1 cellular context compared by ENCODE assay signal in the genomic region with DNA sequence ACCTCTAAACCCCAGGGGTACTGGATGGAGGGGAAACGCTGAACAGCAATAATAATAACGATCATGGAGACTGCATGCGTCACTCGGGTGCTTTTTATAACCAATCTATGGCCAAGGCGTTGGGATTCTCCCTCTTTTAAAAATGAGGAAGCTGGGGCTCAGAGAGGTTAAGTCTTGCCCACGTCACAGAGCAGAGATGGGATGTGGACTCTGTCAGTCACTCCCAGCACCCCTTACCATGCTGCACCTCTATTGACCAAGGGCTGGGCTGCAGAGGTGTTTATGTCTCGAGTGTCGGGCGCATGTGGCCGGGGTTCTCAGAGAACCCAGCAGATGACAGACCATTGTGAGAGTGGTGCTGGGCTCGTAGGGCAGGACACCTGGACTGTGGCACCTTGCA.
TF ChIP-seq lines count a peak whose summit lies in the region.

No MANE protein-coding gene starts in this region.

TF ChIP-seq in GM12878, 131 proteins besides CTCF, POLR2A, EP300 and RAD21 (continued from another document):
- TF ChIP-seq, protein P1, sequence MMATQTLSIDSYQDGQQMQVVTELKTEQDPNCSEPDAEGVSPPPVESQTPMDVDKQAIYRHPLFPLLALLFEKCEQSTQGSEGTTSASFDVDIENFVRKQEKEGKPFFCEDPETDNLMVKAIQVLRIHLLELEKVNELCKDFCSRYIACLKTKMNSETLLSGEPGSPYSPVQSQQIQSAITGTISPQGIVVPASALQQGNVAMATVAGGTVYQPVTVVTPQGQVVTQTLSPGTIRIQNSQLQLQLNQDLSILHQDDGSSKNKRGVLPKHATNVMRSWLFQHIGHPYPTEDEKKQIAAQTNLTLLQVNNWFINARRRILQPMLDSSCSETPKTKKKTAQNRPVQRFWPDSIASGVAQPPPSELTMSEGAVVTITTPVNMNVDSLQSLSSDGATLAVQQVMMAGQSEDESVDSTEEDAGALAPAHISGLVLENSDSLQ (IDR thresholded peaks at IDR 0.05) = 0 out of 2 replicates have a peak, but pooled peaks have one; percentile 14
